1 cellular context compared by ENCODE assay signal in the genomic region with DNA sequence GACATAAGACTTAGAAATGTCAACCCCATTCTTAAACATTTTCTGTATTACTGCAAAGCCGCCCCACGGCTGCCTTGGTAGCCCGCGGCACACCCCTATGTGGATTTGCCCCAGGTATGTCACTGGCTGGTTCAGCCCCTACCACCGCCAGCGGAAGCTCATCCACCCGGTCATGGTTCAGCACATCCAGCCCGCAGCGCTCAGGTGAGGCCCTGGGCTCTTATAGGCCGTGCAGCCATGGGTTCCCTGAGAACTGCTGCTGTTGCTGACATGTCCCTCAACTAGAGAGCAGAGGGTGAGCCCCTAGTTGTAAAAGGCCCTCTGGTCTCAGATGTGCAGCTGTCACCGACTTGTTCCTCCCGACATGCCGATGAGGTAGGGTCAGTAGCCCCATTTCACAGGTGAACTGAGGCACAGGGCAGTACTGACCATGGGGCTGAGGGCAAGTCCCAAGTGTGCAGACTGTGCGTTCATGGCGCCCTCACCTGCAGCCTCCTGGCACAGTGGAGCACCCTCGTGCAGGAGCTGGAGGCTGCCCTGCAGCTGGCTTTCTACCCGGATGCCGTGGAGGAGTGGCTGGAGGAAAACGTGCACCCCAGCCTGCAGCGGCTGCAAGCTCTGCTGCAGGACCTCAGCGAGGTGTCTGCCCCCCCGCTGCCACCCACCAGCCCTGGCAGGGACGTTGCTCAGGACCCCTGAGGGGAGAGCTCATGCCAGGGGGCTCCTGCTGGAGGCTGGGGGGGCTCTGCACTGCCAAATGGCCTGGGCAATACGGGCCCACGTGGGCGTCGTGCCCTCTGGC.
TF ChIP-seq lines count a peak whose summit lies in the region.

No MANE protein-coding gene starts in this region.

TF ChIP-seq in HCT116, 20 proteins besides CTCF, POLR2A, EP300 and RAD21:
- no peak for TF ChIP-seq JUND (IDR thresholded peaks at IDR 0.05)
- TF ChIP-seq CBX3 (IDR thresholded peaks at IDR 0.05; ENCODE audit: low read depth), result no peak
- TF ChIP-seq, protein P1, sequence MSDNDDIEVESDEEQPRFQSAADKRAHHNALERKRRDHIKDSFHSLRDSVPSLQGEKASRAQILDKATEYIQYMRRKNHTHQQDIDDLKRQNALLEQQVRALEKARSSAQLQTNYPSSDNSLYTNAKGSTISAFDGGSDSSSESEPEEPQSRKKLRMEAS (IDR thresholded peaks at IDR 0.05), result no peak
- no peak for TF ChIP-seq SP1 (IDR thresholded peaks at IDR 0.05; ENCODE audit: low read depth)
- TF ChIP-seq ZFX (IDR thresholded peaks at IDR 0.05), result no peak
- no peak for TF ChIP-seq YY1 (IDR thresholded peaks at IDR 0.05; ENCODE audit: extremely low read depth, insufficient replicate concordance, low read depth, low read length)
